ENCODE assay signal across 9 cellular contexts in genomic region chr2:67259581-67260347, GRCh38.
DNase-seq lines count a peak whose midpoint lies in the region; ATAC-seq lines count a peak whose summit lies in the region.
"Had no signal": no experiment of that assay in that cellular context is flagged by ENCODE, and none has a peak within 500 bp of the region (broad histone marks: within the 10 kb centered on the region; RNA-seq: fewer than 3 reads in every experiment).

No MANE protein-coding gene starts in this region.

- DNase-seq in DMS153 treated with DMSO at 0.1 percent for 48 hours (lab: John Stamatoyannopoulos, UW; ENCODE audit: unreplicated experiment) (peak; percentile 28), NCI-H446 treated with DMSO at 0.1 percent for 48 hours (lab: John Stamatoyannopoulos, UW) (peak; percentile 78), pons (ENCODE audit: low spot score) (peak; percentile 19), AML-193 (lab: John Stamatoyannopoulos, UW) (no peak), OCI-M2 (lab: John Stamatoyannopoulos, UW; ENCODE audit: unreplicated experiment) (no peak)
- DNase-seq in stimulated activated CD8-positive, alpha-beta memory T cell treated with anti-CD3 and anti-CD28 coated beads, Interleukin-4, amount 100 ng/mL, for 48 hours: no peak

- WGBS in esophagus, 2 donors: 29 to 44% methylated on average over 5 of the region's 5 CpGs

- no peaks in the 10 kb centered on the region for H3K9me3 ChIP-seq in esophagus (ENCODE audit: control insufficient read depth in 2 of 2, insufficient read depth in 1 of 2, low read depth in 1 of 2, low read length in 1 of 2)

- H3K4me3 ChIP-seq in esophagus (ENCODE audit: low read depth in 1 of 2, low read length in 2 of 2): no peak overlapping the region
- H3K4me3 ChIP-seq: SK-N-MC had no signal

- no peaks in the 10 kb centered on the region for H3K27me3 ChIP-seq in esophagus (ENCODE audit: control insufficient read depth in 1 of 2, insufficient read depth in 2 of 2, low read length in 2 of 2)

- peak overlapping the region; percentile 85 for H3K27ac ChIP-seq in esophagus (ENCODE audit: low read depth in 2 of 2, low read length in 1 of 2)
- H3K27ac ChIP-seq: SK-N-MC had no signal

- H3K36me3 ChIP-seq in esophagus (ENCODE audit: control insufficient read depth in 2 of 2, insufficient read depth in 2 of 2, low read length in 1 of 2): no peaks in the 10 kb centered on the region

- no peak for ATAC-seq in HG03097 (IDR thresholded peaks at IDR 0.05; ENCODE audit: low FRiP score, unreplicated experiment)

- H3K4me1 ChIP-seq in esophagus (ENCODE audit: control insufficient read depth in 2 of 2, insufficient read depth in 2 of 2, low read length in 1 of 2): no peaks in the 10 kb centered on the region

Comparison
In these comparisons a context has a peak if more than half of its experiments do, and no peak if none do; other contexts are left out.
1. DNase-seq: peak in DMS153 treated with DMSO at 0.1 percent for 48 hours (single experiment), NCI-H446 treated with DMSO at 0.1 percent for 48 hours (single experiment) and pons (single experiment); none in stimulated activated CD8-positive, alpha-beta memory T cell treated with anti-CD3 and anti-CD28 coated beads, Interleukin-4, amount 100 ng/mL, for 48 hours (single experiment), AML-193 (0 of 2) and OCI-M2 (single experiment).